Comparison of ENCODE assay signal across 10 cellular contexts in genomic region chr3:154981201-154981600, GRCh38.
"Had no signal": no experiment of that assay in that cellular context is flagged by ENCODE, and none has a peak within 500 bp of the region (broad histone marks: within the 10 kb centered on the region; RNA-seq: fewer than 3 reads in every experiment).

No MANE protein-coding gene starts in this region.

- H3K27me3 ChIP-seq: ascending aorta, gastrocnemius medialis, heart left ventricle, right lobe of liver, transverse colon had no signal

- H3K9me3 ChIP-seq: gastrocnemius medialis, heart left ventricle, right lobe of liver, transverse colon had no signal

- ATAC-seq: gastrocnemius medialis; heart left ventricle; right lobe of liver; stimulated activated naive CD8-positive, alpha-beta T cell treated with anti-CD3 and anti-CD28 coated beads, Interleukin-15, Interleukin-2, amounts not matched to agents 100 U/mL and 50 U/mL, for 24 hours had no signal

- DNase-seq: activated CD4-positive, CD25-positive, alpha-beta regulatory T cell treated with anti-CD3 and anti-CD28 coated beads, Interleukin-2, amount 50 U/mL, for 72 hours; activated naive CD4-positive, alpha-beta T cell treated with Interleukin-2 at 50 U/mL for 16 hours; gastrocnemius medialis; heart left ventricle; right lobe of liver; stimulated activated naive CD8-positive, alpha-beta T cell treated with anti-CD3 and anti-CD28 coated beads, Interleukin-15, Interleukin-2, amounts not matched to agents 100 U/mL and 50 U/mL, for 24 hours; T-helper 1 cell; T1000; transverse colon had no signal

- H3K36me3 ChIP-seq: ascending aorta, gastrocnemius medialis, heart left ventricle, right lobe of liver, transverse colon had no signal

- H3K4me3 ChIP-seq: ascending aorta, gastrocnemius medialis, heart left ventricle, right lobe of liver, transverse colon had no signal

- H3K4me1 ChIP-seq: ascending aorta, gastrocnemius medialis, right lobe of liver, transverse colon had no signal

- H3K27ac ChIP-seq: ascending aorta, gastrocnemius medialis, heart left ventricle, right lobe of liver, transverse colon had no signal
